Comparison of ENCODE assay signal across 1 cellular context in the genomic region with DNA sequence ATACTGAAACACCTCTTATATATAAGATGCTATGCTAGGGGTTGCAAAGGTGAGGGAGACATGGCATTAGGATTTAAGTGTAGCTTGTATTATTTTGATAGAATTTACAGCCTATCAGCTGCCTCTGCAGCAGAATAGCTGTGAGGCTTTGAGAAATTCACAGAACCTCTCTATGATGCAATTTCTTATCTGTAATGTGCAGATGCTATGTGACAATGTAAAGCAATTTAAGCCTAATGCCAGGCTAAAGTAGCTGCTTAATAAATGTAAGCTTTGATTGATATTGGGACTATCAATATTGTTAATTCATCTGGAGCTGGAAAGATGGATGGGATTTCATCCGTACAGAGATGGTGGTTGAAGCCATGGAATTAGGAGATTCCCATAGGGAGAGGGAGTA.
TF ChIP-seq lines count a peak whose summit lies in the region.

No MANE protein-coding gene starts in this region.

TF ChIP-seq in K562, 482 proteins besides CTCF, POLR2A, EP300 and RAD21:
- TF ChIP-seq KAT2B (IDR thresholded peaks at IDR 0.05; ENCODE audit: low read depth, low read length) = no peak
- TF ChIP-seq JUND (IDR thresholded peaks at IDR 0.05; ENCODE audit: borderline replicate concordance, low read depth, low read length) = peak; percentile 35; the same call in 1 of the 2 replicates
- 0 out of 3 replicates have a peak, but pooled peaks have one; percentile 12 for TF ChIP-seq JUND (tag; IDR thresholded peaks at IDR 0.05; ENCODE audit: borderline replicate concordance, low read depth, low read length)
- TF ChIP-seq KDM4B (IDR thresholded peaks at IDR 0.05; ENCODE audit: borderline replicate concordance in 2 of 2, low read depth in 1 of 2) = no peak
- TF ChIP-seq, protein P1, sequence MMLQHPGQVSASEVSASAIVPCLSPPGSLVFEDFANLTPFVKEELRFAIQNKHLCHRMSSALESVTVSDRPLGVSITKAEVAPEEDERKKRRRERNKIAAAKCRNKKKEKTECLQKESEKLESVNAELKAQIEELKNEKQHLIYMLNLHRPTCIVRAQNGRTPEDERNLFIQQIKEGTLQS (IDR thresholded peaks at IDR 0.05) = peak; percentile 75; the same call in 1 of the 2 replicates
- TF ChIP-seq, protein P1 (CRISPR knock-in tag; conservative IDR thresholded peaks at IDR 0.05) = no peak
- TF ChIP-seq ZNF263 (CRISPR knock-in tag; IDR thresholded peaks at IDR 0.05; ENCODE audit: borderline replicate concordance) = no peak
- peak; percentile 67 for TF ChIP-seq ARID1B (IDR thresholded peaks at IDR 0.05)
- TF ChIP-seq TARDBP (IDR thresholded peaks at IDR 0.05) = no peak
- peak; percentile 68 for TF ChIP-seq TEAD4 (IDR thresholded peaks at IDR 0.05; ENCODE audit: low read length)
- TF ChIP-seq TEAD4 (CRISPR knock-in tag; IDR thresholded peaks at IDR 0.05; ENCODE audit: borderline replicate concordance) = no peak
- TF ChIP-seq DACH1 (IDR thresholded peaks at IDR 0.05; ENCODE audit: partially characterized antibody) = peak; percentile 86
- no peak for TF ChIP-seq SAFB (IDR thresholded peaks at IDR 0.05; ENCODE audit: borderline replicate concordance, low read depth, low read length)
- peak; percentile 39 for TF ChIP-seq TCF3 (CRISPR knock-in tag; IDR thresholded peaks at IDR 0.05)
- no peak for TF ChIP-seq ZNF699 (CRISPR knock-in tag; IDR thresholded peaks at IDR 0.05; ENCODE audit: insufficient replicate concordance)
- no peak for TF ChIP-seq SIX5 (IDR thresholded peaks at IDR 0.05; ENCODE audit: borderline replicate concordance in 1 of 2, insufficient read depth in 1 of 2, low read depth in 1 of 2, low read length in 2 of 2)
- TF ChIP-seq, protein P2, sequence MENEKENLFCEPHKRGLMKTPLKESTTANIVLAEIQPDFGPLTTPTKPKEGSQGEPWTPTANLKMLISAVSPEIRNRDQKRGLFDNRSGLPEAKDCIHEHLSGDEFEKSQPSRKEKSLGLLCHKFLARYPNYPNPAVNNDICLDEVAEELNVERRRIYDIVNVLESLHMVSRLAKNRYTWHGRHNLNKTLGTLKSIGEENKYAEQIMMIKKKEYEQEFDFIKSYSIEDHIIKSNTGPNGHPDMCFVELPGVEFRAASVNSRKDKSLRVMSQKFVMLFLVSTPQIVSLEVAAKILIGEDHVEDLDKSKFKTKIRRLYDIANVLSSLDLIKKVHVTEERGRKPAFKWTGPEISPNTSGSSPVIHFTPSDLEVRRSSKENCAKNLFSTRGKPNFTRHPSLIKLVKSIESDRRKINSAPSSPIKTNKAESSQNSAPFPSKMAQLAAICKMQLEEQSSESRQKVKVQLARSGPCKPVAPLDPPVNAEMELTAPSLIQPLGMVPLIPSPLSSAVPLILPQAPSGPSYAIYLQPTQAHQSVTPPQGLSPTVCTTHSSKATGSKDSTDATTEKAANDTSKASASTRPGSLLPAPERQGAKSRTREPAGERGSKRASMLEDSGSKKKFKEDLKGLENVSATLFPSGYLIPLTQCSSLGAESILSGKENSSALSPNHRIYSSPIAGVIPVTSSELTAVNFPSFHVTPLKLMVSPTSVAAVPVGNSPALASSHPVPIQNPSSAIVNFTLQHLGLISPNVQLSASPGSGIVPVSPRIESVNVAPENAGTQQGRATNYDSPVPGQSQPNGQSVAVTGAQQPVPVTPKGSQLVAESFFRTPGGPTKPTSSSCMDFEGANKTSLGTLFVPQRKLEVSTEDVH (IDR thresholded peaks at IDR 0.05; ENCODE audit: low read depth, partially characterized antibody) = no peak
- TF ChIP-seq, protein P3, sequence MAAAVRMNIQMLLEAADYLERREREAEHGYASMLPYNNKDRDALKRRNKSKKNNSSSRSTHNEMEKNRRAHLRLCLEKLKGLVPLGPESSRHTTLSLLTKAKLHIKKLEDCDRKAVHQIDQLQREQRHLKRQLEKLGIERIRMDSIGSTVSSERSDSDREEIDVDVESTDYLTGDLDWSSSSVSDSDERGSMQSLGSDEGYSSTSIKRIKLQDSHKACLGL (CRISPR knock-in tag; IDR thresholded peaks at IDR 0.05; ENCODE audit: borderline replicate concordance, poor library complexity, severe bottlenecking) = no peak
- no peak for TF ChIP-seq ZNF445 (CRISPR knock-in tag; IDR thresholded peaks at IDR 0.05; ENCODE audit: low read depth)
- peak; percentile 25; the same call in 1 of the 2 replicates for TF ChIP-seq CBFA2T3 (IDR thresholded peaks at IDR 0.05)
- TF ChIP-seq POLR2AphosphoS5 (IDR thresholded peaks at IDR 0.05; ENCODE audit: control insufficient read depth, insufficient read depth, low read depth, low read length) = no peak
- TF ChIP-seq SNRNP70 (optimal IDR thresholded peaks at IDR 0.05; ENCODE audit: low read depth, low read length) = no peak
- TF ChIP-seq TAL1 (IDR thresholded peaks at IDR 0.05) = peak; percentile 58
- TF ChIP-seq HDAC1 (IDR thresholded peaks at IDR 0.05) = no peak
- peak; percentile 87 for TF ChIP-seq SOX6 (IDR thresholded peaks at IDR 0.05)
- peak; percentile 85 for TF ChIP-seq CEBPB (tag; IDR thresholded peaks at IDR 0.05)
- 0 out of 2 replicates have a peak, but pooled peaks have one; percentile 13 for TF ChIP-seq FOSL1 (tag; conservative IDR thresholded peaks at IDR 0.05)
- TF ChIP-seq ZNF347 (CRISPR knock-in tag; IDR thresholded peaks at IDR 0.05; ENCODE audit: low read depth) = no peak
- no peak for TF ChIP-seq YY1 (IDR thresholded peaks at IDR 0.05; ENCODE audit: borderline replicate concordance in 1 of 3, control insufficient read depth in 1 of 3, extremely low read depth in 1 of 3, insufficient read depth in 3 of 3, insufficient read length in 1 of 3, insufficient replicate concordance in 2 of 3, low read depth in 1 of 3, low read length in 2 of 3)
- TF ChIP-seq NCOA6 (IDR thresholded peaks at IDR 0.05) = no peak
- TF ChIP-seq HNRNPH1 (optimal IDR thresholded peaks at IDR 0.05; ENCODE audit: low read depth, low read length) = no peak
- no peak for TF ChIP-seq TFAM (CRISPR knock-in tag; conservative IDR thresholded peaks at IDR 0.05)
- peak; percentile 57 for TF ChIP-seq CEBPG (CRISPR knock-in tag; IDR thresholded peaks at IDR 0.05)
- peak; percentile 48 to 84 for TF ChIP-seq CEBPG (tag; conservative IDR thresholded peaks at IDR 0.05 in 1 of 2, IDR thresholded peaks at IDR 0.05 in 1 of 2)
- no peak for TF ChIP-seq FOXJ2 (tag; IDR thresholded peaks at IDR 0.05)
